Comparison of ENCODE assay signal across 1 cellular context in genomic region chr20:62949153-62949821, GRCh38.
TF ChIP-seq lines count a peak whose summit lies in the region.

No MANE protein-coding gene starts in this region.

TF ChIP-seq in H1, 55 proteins besides CTCF, POLR2A, EP300 and RAD21:
- TF ChIP-seq POLR2AphosphoS5 (IDR thresholded peaks at IDR 0.05; ENCODE audit: low read depth, low read length) (peak; percentile 18; the same call in 1 of the 2 replicates), ZNF274 (IDR thresholded peaks at IDR 0.05; ENCODE audit: borderline replicate concordance, extremely low read depth, low read length) (no peak)
